Comparison of ENCODE assay signal across 1 cellular context in the genomic region with DNA sequence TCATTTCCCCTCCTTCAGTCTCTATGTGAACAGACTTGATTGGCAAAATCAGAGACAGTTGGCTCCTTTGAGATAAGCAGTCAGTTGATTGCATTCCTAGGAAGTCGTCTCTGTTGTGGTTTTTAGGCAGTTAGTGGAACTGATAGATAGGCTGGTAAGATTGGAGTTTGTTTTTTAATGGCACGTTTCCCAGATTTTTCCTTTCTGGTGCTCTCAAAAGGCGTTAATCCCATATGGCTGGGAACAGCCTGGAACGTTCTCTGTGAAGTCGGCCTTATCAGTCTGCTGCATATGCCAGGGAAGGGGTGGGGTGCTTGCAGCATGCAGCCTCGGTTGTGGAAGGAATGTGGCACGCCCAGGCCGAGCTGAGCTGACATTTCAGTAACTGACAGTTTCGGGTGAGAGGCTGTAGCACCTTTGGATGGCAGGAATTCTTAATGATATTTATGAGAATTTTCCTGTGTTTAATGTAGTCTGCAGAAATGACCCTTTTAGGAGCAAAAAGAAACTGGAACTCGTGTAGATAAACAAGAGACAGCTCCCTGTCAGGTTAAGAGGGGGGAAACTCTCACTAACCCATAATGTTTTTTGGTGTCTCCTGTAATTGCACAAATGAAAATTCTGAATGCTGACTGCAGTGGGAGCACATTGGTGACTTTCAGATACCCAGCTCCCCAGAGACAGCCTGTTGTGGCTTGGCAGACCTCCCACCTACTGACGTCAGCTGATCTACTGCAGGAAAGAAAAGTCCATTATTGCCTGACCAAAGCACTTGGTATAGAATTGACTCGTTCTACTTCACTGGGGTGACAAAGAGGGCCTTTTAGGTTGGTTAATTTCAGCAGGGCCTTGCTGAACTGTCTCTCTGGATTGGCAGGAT.
TF ChIP-seq lines count a peak whose summit lies in the region.

No MANE protein-coding gene starts in this region.

TF ChIP-seq in K562, 482 proteins besides CTCF, POLR2A, EP300 and RAD21 (continues in another document):
- TF ChIP-seq RUNX1 (IDR thresholded peaks at IDR 0.05; ENCODE audit: low read depth) = peak; percentile 87
- TF ChIP-seq ZFP36 (IDR thresholded peaks at IDR 0.05; ENCODE audit: low read depth, low read length, partially characterized antibody) = no peak
- peak; percentile 83 for TF ChIP-seq TCF7L2 (IDR thresholded peaks at IDR 0.05; ENCODE audit: low read depth, low read length)
- TF ChIP-seq PHTF2 (CRISPR knock-in tag; IDR thresholded peaks at IDR 0.05) = no peak
- TF ChIP-seq UBTF (IDR thresholded peaks at IDR 0.05; ENCODE audit: borderline replicate concordance in 1 of 2, low read depth in 2 of 2, low read length in 2 of 2) = no peak
- no peak for TF ChIP-seq ZNF778 (CRISPR knock-in tag; IDR thresholded peaks at IDR 0.05)
- peak; percentile 80 for TF ChIP-seq LCOR (CRISPR knock-in tag; IDR thresholded peaks at IDR 0.05)
- TF ChIP-seq ZNF146 (CRISPR knock-in tag; IDR thresholded peaks at IDR 0.05; ENCODE audit: unreplicated experiment) = no peak
- TF ChIP-seq ZBTB49 (CRISPR knock-in tag; IDR thresholded peaks at IDR 0.05; ENCODE audit: borderline replicate concordance) = no peak
- no peak for TF ChIP-seq ZNF445 (CRISPR knock-in tag; IDR thresholded peaks at IDR 0.05; ENCODE audit: low read depth)
- peak; percentile 100 for TF ChIP-seq RCOR1 (IDR thresholded peaks at IDR 0.05; ENCODE audit: borderline replicate concordance in 1 of 2, low read depth in 2 of 2, low read length in 2 of 2)
- no peak for TF ChIP-seq CBFB (CRISPR knock-in tag; IDR thresholded peaks at IDR 0.05)
- peak; percentile 92 for TF ChIP-seq HBP1 (CRISPR knock-in tag; IDR thresholded peaks at IDR 0.05)
- no peak for TF ChIP-seq TGIF2 (CRISPR knock-in tag; IDR thresholded peaks at IDR 0.05)
- peak; percentile 89; the same call in 1 of the 2 replicates for TF ChIP-seq OTX1 (CRISPR knock-in tag; IDR thresholded peaks at IDR 0.05)
- 0 out of 2 replicates have a peak, but pooled peaks have one; percentile 4 for TF ChIP-seq MAFG (tag; conservative IDR thresholded peaks at IDR 0.05)
- no peak for TF ChIP-seq RNF219 (CRISPR knock-in tag; IDR thresholded peaks at IDR 0.05)
- no peak for TF ChIP-seq ZNF408 (CRISPR knock-in tag; IDR thresholded peaks at IDR 0.05; ENCODE audit: low read depth)
- peak; percentile 91 for TF ChIP-seq SMAD3 (CRISPR knock-in tag; conservative IDR thresholded peaks at IDR 0.05)
- TF ChIP-seq ZNF79 (CRISPR knock-in tag; IDR thresholded peaks at IDR 0.05; ENCODE audit: low read depth) = peak; percentile 63; the same call in 1 of the 2 replicates
- TF ChIP-seq NFATC3 (IDR thresholded peaks at IDR 0.05) = peak; percentile 79; the same call in 1 of the 2 replicates
- peak in 1 of 2 experiments; percentile 16; a peak in 1 of 4 replicates for TF ChIP-seq NRF1 (conservative IDR thresholded peaks at IDR 0.05 in 1 of 2, IDR thresholded peaks at IDR 0.05 in 1 of 2)
- no peak for TF ChIP-seq IRF2 (CRISPR knock-in tag; IDR thresholded peaks at IDR 0.05)
- TF ChIP-seq ZNF311 (CRISPR knock-in tag; IDR thresholded peaks at IDR 0.05) = peak; percentile 89
- no peak for TF ChIP-seq COPS2 (conservative IDR thresholded peaks at IDR 0.05)
- TF ChIP-seq POLR2G (IDR thresholded peaks at IDR 0.05; ENCODE audit: low read depth, low read length) = no peak
- TF ChIP-seq KDM5B (IDR thresholded peaks at IDR 0.05; ENCODE audit: insufficient replicate concordance, low read depth, low read length) = no peak
- peak; percentile 98; the same call in 1 of the 2 replicates for TF ChIP-seq ESRRA (IDR thresholded peaks at IDR 0.05; ENCODE audit: borderline replicate concordance, low read depth)
- no peak for TF ChIP-seq ZNF277 (CRISPR knock-in tag; IDR thresholded peaks at IDR 0.05; ENCODE audit: borderline replicate concordance)
- TF ChIP-seq CREBBP (IDR thresholded peaks at IDR 0.05; ENCODE audit: low read depth, low read length) = no peak
- TF ChIP-seq MTF1 (CRISPR knock-in tag; IDR thresholded peaks at IDR 0.05; ENCODE audit: borderline replicate concordance) = no peak
- TF ChIP-seq ZNF518B (CRISPR knock-in tag; IDR thresholded peaks at IDR 0.05) = no peak
- TF ChIP-seq ZNF23 (CRISPR knock-in tag; IDR thresholded peaks at IDR 0.05) = no peak
- TF ChIP-seq ZFP1 (CRISPR knock-in tag; IDR thresholded peaks at IDR 0.05) = no peak
- TF ChIP-seq, protein P1, sequence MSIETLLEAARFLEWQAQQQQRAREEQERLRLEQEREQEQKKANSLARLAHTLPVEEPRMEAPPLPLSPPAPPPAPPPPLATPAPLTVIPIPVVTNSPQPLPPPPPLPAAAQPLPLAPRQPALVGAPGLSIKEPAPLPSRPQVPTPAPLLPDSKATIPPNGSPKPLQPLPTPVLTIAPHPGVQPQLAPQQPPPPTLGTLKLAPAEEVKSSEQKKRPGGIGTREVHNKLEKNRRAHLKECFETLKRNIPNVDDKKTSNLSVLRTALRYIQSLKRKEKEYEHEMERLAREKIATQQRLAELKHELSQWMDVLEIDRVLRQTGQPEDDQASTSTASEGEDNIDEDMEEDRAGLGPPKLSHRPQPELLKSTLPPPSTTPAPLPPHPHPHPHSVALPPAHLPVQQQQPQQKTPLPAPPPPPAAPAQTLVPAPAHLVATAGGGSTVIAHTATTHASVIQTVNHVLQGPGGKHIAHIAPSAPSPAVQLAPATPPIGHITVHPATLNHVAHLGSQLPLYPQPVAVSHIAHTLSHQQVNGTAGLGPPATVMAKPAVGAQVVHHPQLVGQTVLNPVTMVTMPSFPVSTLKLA (conservative IDR thresholded peaks at IDR 0.05) = peak; percentile 79 to 97
- no peak for TF ChIP-seq SRSF9 (IDR thresholded peaks at IDR 0.05; ENCODE audit: borderline replicate concordance, low read depth, low read length)
- TF ChIP-seq ZNF140 (CRISPR knock-in tag; IDR thresholded peaks at IDR 0.05) = no peak
- TF ChIP-seq RBM15 (IDR thresholded peaks at IDR 0.05; ENCODE audit: insufficient read depth, low read length) = no peak
- peak; percentile 85 for TF ChIP-seq TOE1 (IDR thresholded peaks at IDR 0.05; ENCODE audit: borderline replicate concordance)
- TF ChIP-seq TOE1 (CRISPR knock-in tag; IDR thresholded peaks at IDR 0.05; ENCODE audit: borderline replicate concordance, low read depth) = 0 out of 2 replicates have a peak, but pooled peaks have one; percentile 58
- TF ChIP-seq TEAD2 (tag; IDR thresholded peaks at IDR 0.05) = peak; percentile 96
- no peak for TF ChIP-seq NCOA6 (IDR thresholded peaks at IDR 0.05)
- TF ChIP-seq HDAC2 (IDR thresholded peaks at IDR 0.05) = peak; percentile 100
- no peak for TF ChIP-seq MEF2A (IDR thresholded peaks at IDR 0.05; ENCODE audit: control insufficient read depth, low read depth, low read length)
- no peak for TF ChIP-seq MAFF (IDR thresholded peaks at IDR 0.05; ENCODE audit: low read length)
- no peak for TF ChIP-seq NCOA4 (IDR thresholded peaks at IDR 0.05; ENCODE audit: partially characterized antibody)
- TF ChIP-seq ZNF699 (CRISPR knock-in tag; IDR thresholded peaks at IDR 0.05; ENCODE audit: insufficient replicate concordance) = no peak
- TF ChIP-seq, protein P2, sequence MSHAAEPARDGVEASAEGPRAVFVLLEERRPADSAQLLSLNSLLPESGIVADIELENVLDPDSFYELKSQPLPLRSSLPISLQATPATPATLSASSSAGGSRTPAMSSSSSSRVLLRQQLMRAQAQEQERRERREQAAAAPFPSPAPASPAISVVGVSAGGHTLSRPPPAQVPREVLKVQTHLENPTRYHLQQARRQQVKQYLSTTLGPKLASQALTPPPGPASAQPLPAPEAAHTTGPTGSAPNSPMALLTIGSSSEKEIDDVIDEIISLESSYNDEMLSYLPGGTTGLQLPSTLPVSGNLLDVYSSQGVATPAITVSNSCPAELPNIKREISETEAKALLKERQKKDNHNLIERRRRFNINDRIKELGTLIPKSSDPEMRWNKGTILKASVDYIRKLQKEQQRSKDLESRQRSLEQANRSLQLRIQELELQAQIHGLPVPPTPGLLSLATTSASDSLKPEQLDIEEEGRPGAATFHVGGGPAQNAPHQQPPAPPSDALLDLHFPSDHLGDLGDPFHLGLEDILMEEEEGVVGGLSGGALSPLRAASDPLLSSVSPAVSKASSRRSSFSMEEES (CRISPR knock-in tag; IDR thresholded peaks at IDR 0.05) = no peak
